2 cellular contexts compared by ENCODE assay signal in genomic region chr3:88030200-88030599, GRCh38.
TF ChIP-seq lines count a peak whose summit lies in the region.

No MANE protein-coding gene starts in this region.

TF ChIP-seq in A549, 52 proteins besides CTCF, POLR2A, EP300 and RAD21:
- no peak for TF ChIP-seq TP53 (CRISPR knock-in tag; IDR thresholded peaks at IDR 0.05)
- no peak for TF ChIP-seq HDAC2 (IDR thresholded peaks at IDR 0.05)
- no peak for TF ChIP-seq RFX5 (IDR thresholded peaks at IDR 0.05)
- TF ChIP-seq CBX2 (IDR thresholded peaks at IDR 0.05; ENCODE audit: borderline replicate concordance, low read depth), result no peak
- no peak for TF ChIP-seq RNF2 (IDR thresholded peaks at IDR 0.05; ENCODE audit: borderline replicate concordance, low read depth)
- no peak for TF ChIP-seq HOXB5 (CRISPR knock-in tag; IDR thresholded peaks at IDR 0.05)
- no peak for TF ChIP-seq PBX3 (IDR thresholded peaks at IDR 0.05)
- no peak for TF ChIP-seq EHMT2 (IDR thresholded peaks at IDR 0.05; ENCODE audit: low read depth)

TF ChIP-seq in HepG2, 621 proteins besides CTCF, POLR2A, EP300 and RAD21:
- no peak for TF ChIP-seq KDM2A (CRISPR knock-in tag; IDR thresholded peaks at IDR 0.05; ENCODE audit: borderline replicate concordance, low read depth)
- TF ChIP-seq ZBTB38 (CRISPR knock-in tag; IDR thresholded peaks at IDR 0.05), result no peak
- no peak for TF ChIP-seq ZMAT3 (CRISPR knock-in tag; conservative IDR thresholded peaks at IDR 0.05)
- TF ChIP-seq ADNP (CRISPR knock-in tag; IDR thresholded peaks at IDR 0.05), result no peak
- TF ChIP-seq GPBP1L1 (CRISPR knock-in tag; IDR thresholded peaks at IDR 0.05), result no peak
- no peak for TF ChIP-seq ZNF335 (CRISPR knock-in tag; IDR thresholded peaks at IDR 0.05)
- TF ChIP-seq KMT2B (CRISPR knock-in tag; IDR thresholded peaks at IDR 0.05), result no peak
- no peak for TF ChIP-seq ZNF160 (CRISPR knock-in tag; IDR thresholded peaks at IDR 0.05)
- TF ChIP-seq ZNF557 (CRISPR knock-in tag; IDR thresholded peaks at IDR 0.05), result no peak
- no peak for TF ChIP-seq FOXP4 (CRISPR knock-in tag; IDR thresholded peaks at IDR 0.05)
- TF ChIP-seq ATF7-NPFF (CRISPR knock-in tag; IDR thresholded peaks at IDR 0.05; ENCODE audit: low read depth), result no peak
- TF ChIP-seq ZSCAN21 (CRISPR knock-in tag; IDR thresholded peaks at IDR 0.05; ENCODE audit: borderline replicate concordance), result no peak
- no peak for TF ChIP-seq ZNF614 (CRISPR knock-in tag; IDR thresholded peaks at IDR 0.05; ENCODE audit: borderline replicate concordance)
- TF ChIP-seq IKZF5 (CRISPR knock-in tag; IDR thresholded peaks at IDR 0.05), result no peak
- TF ChIP-seq ZNF367 (CRISPR knock-in tag; IDR thresholded peaks at IDR 0.05; ENCODE audit: borderline replicate concordance), result no peak
- TF ChIP-seq NR3C1 (CRISPR knock-in tag; IDR thresholded peaks at IDR 0.05), result no peak
- TF ChIP-seq ATF7 (IDR thresholded peaks at IDR 0.05), result no peak
- no peak for TF ChIP-seq ATF7 (CRISPR knock-in tag; IDR thresholded peaks at IDR 0.05)
- no peak for TF ChIP-seq ZNF205 (CRISPR knock-in tag; IDR thresholded peaks at IDR 0.05)
TF ChIP-seq in HepG2: peak in this region for 0.
